Comparison of ENCODE assay signal across 8 cellular contexts in the genomic region with DNA sequence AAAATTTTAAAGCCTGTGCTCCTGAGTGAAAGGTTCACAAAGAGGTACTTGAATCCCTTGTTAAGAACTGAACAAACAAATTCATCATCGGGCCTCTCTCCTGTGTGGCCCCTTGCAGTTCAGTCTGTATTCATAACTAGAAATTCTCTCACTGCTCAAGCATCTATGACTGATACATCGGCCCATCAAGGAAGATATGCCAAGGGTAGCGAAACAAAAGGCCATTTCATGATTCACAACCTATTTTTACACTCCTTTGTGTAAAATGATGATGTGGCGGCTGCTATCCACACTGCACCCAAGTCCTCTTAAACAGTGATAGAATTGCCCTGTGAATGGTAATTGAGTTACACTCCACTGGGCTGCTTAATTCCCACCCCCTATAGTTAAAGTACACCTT.
A peak's percentile ranks its signal among the peaks of the same experiment; 100 is the strongest.
DNase-seq lines count a peak whose midpoint lies in the region; ATAC-seq, FAIRE-seq and TF ChIP-seq lines count a peak whose summit lies in the region.

No MANE protein-coding gene starts in this region.

- TF ChIP-seq CTCF in A549 (IDR thresholded peaks at IDR 0.05) (no peak; the same call in 2 of the 3 replicates), HEK293 (tag by site-specific recombination; IDR thresholded peaks at IDR 0.05) (no peak), Panc1 (IDR thresholded peaks at IDR 0.05) (no peak), GM13977 (IDR thresholded peaks at IDR 0.05; ENCODE audit: extremely low read depth, insufficient read depth, missing control alignments) (no peak)
- TF ChIP-seq CTCF in CD8-positive, alpha-beta T cell (IDR thresholded peaks at IDR 0.05), result no peak

- H3K9me3 Mint-ChIP-seq in CD8-positive, alpha-beta T cell, result no peaks in the 10 kb centered on the region

- in situ Hi-C loops in Panc1 (cut with HindIII; ENCODE audit: low pct_unique_long_range_greater_than_20kb, low sequenced_read_pairs) (no loop called here), GM13977 (cut with MboI; ENCODE audit: low pct_unique_long_range_greater_than_20kb, low sequenced_read_pairs, unreplicated experiment) (no loop called here)

- ATAC-seq in A549 (peak; percentile 97), Panc1 (peak; percentile 72; the same call in 1 of the 2 replicates), left cardiac atrium (peak; percentile 79 to 89), HG02852 (IDR thresholded peaks at IDR 0.05; ENCODE audit: unreplicated experiment) (no peak)
- no peak for ATAC-seq in CD8-positive, alpha-beta T cell

- H3K4me1 Mint-ChIP-seq in CD8-positive, alpha-beta T cell (ENCODE audit: low read depth), result no peaks in the 10 kb centered on the region

- CTCF ChIA-PET in A549 (lab: Yijun Ruan, JAX) (interaction anchor here (0.6 to 5.5 kb wide), 5 partner anchors 11 to 297 kb away, joined by 3 to 28 read pairs (median 4); no protein-coding TSS in a partner anchor), HEK293 (lab: Yijun Ruan, JAX) (interaction anchor here (1.6 kb wide), 1 partner anchor 30 kb away, joined by 4 read pairs; no protein-coding TSS in a partner anchor), Panc1 (lab: Charles Lee) (interaction anchor here (0.6 kb wide), 1 partner anchor 381 kb away, joined by 3 read pairs; no protein-coding TSS in a partner anchor)
- CTCF ChIA-PET in CD8-positive, alpha-beta T cell (lab: Charles Lee), result no interaction called here

- TF ChIP-seq RAD21 in A549 (conservative IDR thresholded peaks at IDR 0.05 in 1 of 2, IDR thresholded peaks at IDR 0.05 in 1 of 2), result no peak

- H3K27me3 ChIP-seq in Panc1 (ENCODE audit: control insufficient read depth, insufficient read depth, low read length), result no peaks in the 10 kb centered on the region
- no peaks in the 10 kb centered on the region for H3K27me3 ChIP-seq in CD8-positive, alpha-beta T cell (ENCODE audit: insufficient read depth, low read length)

- H3K4me3 Mint-ChIP-seq in CD8-positive, alpha-beta T cell, result no peak overlapping the region

- WGBS in A549 (ENCODE audit: missing lambda C conversion rate), result 7% methylated on average over 4 of the region's 4 CpGs

- H3K4me1 ChIP-seq in A549, result peaks cover 46% of the 10 kb centered on the region
- peaks cover 16% of the 10 kb centered on the region for H3K4me1 ChIP-seq in HEK293 (ENCODE audit: control insufficient read depth, insufficient read depth, low read length)
- H3K4me1 ChIP-seq in Panc1 (ENCODE audit: control insufficient read depth, insufficient read depth, low read length), result no peaks in the 10 kb centered on the region; the same call in 1 of the 2 replicates
- H3K4me1 ChIP-seq in CD8-positive, alpha-beta T cell (ENCODE audit: insufficient read depth, low read length), result no peaks in the 10 kb centered on the region

- intact Hi-C loops in Panc1 (cut with micrococcal nuclease; ENCODE audit: unreplicated experiment), result no loop called here
- intact Hi-C loops in left cardiac atrium (cut with DNase I), result no loop called here
- intact Hi-C loops in CD8-positive, alpha-beta T cell (cut with DNase I, micrococcal nuclease), result no loop called here

- H3K27ac ChIP-seq in A549 (peak overlapping the region; percentile 48 to 62), HEK293 (ENCODE audit: extremely low read depth, low read depth, low read length) (0 out of 2 replicates have a peak overlapping the region, but pooled peaks have one; percentile 11), Panc1 (ENCODE audit: low read length) (no peak overlapping the region)
- H3K27ac ChIP-seq in CD8-positive, alpha-beta T cell (ENCODE audit: low read depth, low read length), result no peak overlapping the region

- H3K27me3 Mint-ChIP-seq in CD8-positive, alpha-beta T cell (ENCODE audit: low read depth), result no peaks in the 10 kb centered on the region

- H3K4me3 ChIP-seq in A549 (no peak overlapping the region), HEK293 (ENCODE audit: low read depth, low read length) (no peak overlapping the region), Panc1 (ENCODE audit: low read depth in 2 of 2, low read length in 2 of 2) (no peak overlapping the region)
- no peak overlapping the region for H3K4me3 ChIP-seq in CD8-positive, alpha-beta T cell (ENCODE audit: low read depth, low read length)

- no peak; a peak in 1 of 5 replicates for TF ChIP-seq EP300 in A549 (IDR thresholded peaks at IDR 0.05)

- peak; percentile 48 to 86 for DNase-seq in A549 (ENCODE audit: low read depth in 1 of 2, low spot score in 1 of 2)
- DNase-seq in Panc1 (ENCODE audit: low read depth, low spot score), result peak; percentile 70
- DNase-seq in left cardiac atrium, result no peak
- no peak for DNase-seq in activated CD4-positive, CD25-positive, alpha-beta regulatory T cell treated with anti-CD3 and anti-CD28 coated beads, Interleukin-2, amount 50 U/mL, for 72 hours
- DNase-seq in CD8-positive, alpha-beta T cell, result no peak
- no peak for DNase-seq in GM13977 (ENCODE audit: low spot score)

- H3K4me2 ChIP-seq in A549, result peak overlapping the region; percentile 61

- BruUV-seq in Panc1 (replicated peaks; lab: Mats Ljungman, UMichigan), result no TSS peak

- H3K9me3 ChIP-seq in A549 (no peaks in the 10 kb centered on the region), HEK293 (ENCODE audit: control insufficient read depth, insufficient read depth, low read depth, low read length) (no peaks in the 10 kb centered on the region), Panc1 (ENCODE audit: control insufficient read depth, insufficient read depth, low read depth, low read length) (no peaks in the 10 kb centered on the region)
- no peaks in the 10 kb centered on the region for H3K9me3 ChIP-seq in CD8-positive, alpha-beta T cell (ENCODE audit: low read length)

- no peak for TF ChIP-seq POLR2A in A549 (IDR thresholded peaks at IDR 0.05; ENCODE audit: low read length)

- FAIRE-seq in A549 (lab: Jason Lieb, UNC), result peak; percentile 36

- POLR2A ChIA-PET in A549 (lab: Yijun Ruan, JAX), result interaction anchor here (0.7 kb wide), 1 partner anchor 10 kb away, joined by 7 read pairs; no protein-coding TSS in a partner anchor
- POLR2A ChIA-PET in HEK293 (lab: Yijun Ruan, JAX), result no interaction called here
- POLR2A ChIA-PET in Panc1 (lab: Charles Lee), result no interaction called here
- POLR2A ChIA-PET in CD8-positive, alpha-beta T cell (lab: Charles Lee), result no interaction called here

- H3K36me3 Mint-ChIP-seq in CD8-positive, alpha-beta T cell, result peaks cover 11% of the 10 kb centered on the region

- H3K36me3 ChIP-seq in HEK293 (ENCODE audit: control insufficient read depth in 2 of 2, insufficient read depth in 1 of 2, low read length in 2 of 2), result no peaks in the 10 kb centered on the region
- no peaks in the 10 kb centered on the region for H3K36me3 ChIP-seq in Panc1 (ENCODE audit: control insufficient read depth, insufficient read depth, low read length)
- no peaks in the 10 kb centered on the region for H3K36me3 ChIP-seq in CD8-positive, alpha-beta T cell (ENCODE audit: insufficient read depth, low read length)

- H3K27ac Mint-ChIP-seq in CD8-positive, alpha-beta T cell, result no peak overlapping the region

TF ChIP-seq in A549, 52 proteins besides CTCF, POLR2A, EP300 and RAD21 (continues in another document):
- TF ChIP-seq, protein P1, sequence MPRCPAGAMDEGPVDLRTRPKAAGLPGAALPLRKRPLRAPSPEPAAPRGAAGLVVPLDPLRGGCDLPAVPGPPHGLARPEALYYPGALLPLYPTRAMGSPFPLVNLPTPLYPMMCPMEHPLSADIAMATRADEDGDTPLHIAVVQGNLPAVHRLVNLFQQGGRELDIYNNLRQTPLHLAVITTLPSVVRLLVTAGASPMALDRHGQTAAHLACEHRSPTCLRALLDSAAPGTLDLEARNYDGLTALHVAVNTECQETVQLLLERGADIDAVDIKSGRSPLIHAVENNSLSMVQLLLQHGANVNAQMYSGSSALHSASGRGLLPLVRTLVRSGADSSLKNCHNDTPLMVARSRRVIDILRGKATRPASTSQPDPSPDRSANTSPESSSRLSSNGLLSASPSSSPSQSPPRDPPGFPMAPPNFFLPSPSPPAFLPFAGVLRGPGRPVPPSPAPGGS (IDR thresholded peaks at IDR 0.05), result 0 out of 3 replicates have a peak, but pooled peaks have one; percentile 37
- TF ChIP-seq NR3C1 (IDR thresholded peaks at IDR 0.05), result no peak
- TF ChIP-seq, protein P2, sequence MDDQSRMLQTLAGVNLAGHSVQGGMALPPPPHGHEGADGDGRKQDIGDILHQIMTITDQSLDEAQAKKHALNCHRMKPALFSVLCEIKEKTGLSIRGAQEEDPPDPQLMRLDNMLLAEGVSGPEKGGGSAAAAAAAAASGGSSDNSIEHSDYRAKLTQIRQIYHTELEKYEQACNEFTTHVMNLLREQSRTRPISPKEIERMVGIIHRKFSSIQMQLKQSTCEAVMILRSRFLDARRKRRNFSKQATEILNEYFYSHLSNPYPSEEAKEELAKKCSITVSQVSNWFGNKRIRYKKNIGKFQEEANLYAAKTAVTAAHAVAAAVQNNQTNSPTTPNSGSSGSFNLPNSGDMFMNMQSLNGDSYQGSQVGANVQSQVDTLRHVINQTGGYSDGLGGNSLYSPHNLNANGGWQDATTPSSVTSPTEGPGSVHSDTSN (IDR thresholded peaks at IDR 0.05), result no peak
- no peak for TF ChIP-seq HOXA7 (CRISPR knock-in tag; IDR thresholded peaks at IDR 0.05)

TF ChIP-seq in HEK293, 187 proteins besides CTCF, POLR2A, EP300 and RAD21 (continues in another document):
- TF ChIP-seq ZBTB20 (tag by site-specific recombination; IDR thresholded peaks at IDR 0.05) (0 out of 2 replicates have a peak, but pooled peaks have one; percentile 24), ZNF544 (tag by site-specific recombination; IDR thresholded peaks at IDR 0.05) (no peak), ZNF629 (tag by site-specific recombination; IDR thresholded peaks at IDR 0.05) (peak; percentile 50; the same call in 1 of the 2 replicates), ZEB2 (tag by site-specific recombination; IDR thresholded peaks at IDR 0.05) (no peak), ZNF600 (tag by site-specific recombination; IDR thresholded peaks at IDR 0.05) (peak; percentile 83), GLIS1 (tag by site-specific recombination; IDR thresholded peaks at IDR 0.05) (peak; percentile 69), ZNF184 (tag by site-specific recombination; IDR thresholded peaks at IDR 0.05) (peak; percentile 54; the same call in 1 of the 2 replicates), ZBTB17 (tag by site-specific recombination; IDR thresholded peaks at IDR 0.05) (peak; percentile 15; the same call in 1 of the 2 replicates)
- TF ChIP-seq, protein P3, sequence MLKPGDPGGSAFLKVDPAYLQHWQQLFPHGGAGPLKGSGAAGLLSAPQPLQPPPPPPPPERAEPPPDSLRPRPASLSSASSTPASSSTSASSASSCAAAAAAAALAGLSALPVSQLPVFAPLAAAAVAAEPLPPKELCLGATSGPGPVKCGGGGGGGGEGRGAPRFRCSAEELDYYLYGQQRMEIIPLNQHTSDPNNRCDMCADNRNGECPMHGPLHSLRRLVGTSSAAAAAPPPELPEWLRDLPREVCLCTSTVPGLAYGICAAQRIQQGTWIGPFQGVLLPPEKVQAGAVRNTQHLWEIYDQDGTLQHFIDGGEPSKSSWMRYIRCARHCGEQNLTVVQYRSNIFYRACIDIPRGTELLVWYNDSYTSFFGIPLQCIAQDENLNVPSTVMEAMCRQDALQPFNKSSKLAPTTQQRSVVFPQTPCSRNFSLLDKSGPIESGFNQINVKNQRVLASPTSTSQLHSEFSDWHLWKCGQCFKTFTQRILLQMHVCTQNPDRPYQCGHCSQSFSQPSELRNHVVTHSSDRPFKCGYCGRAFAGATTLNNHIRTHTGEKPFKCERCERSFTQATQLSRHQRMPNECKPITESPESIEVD (tag by site-specific recombination; IDR thresholded peaks at IDR 0.05), result peak; percentile 64

Comparison
In these comparisons a context has a peak if more than half of its experiments do, and no peak if none do; other contexts are left out.
1. ATAC-seq: peak in A549 (2 of 2), Panc1 (single experiment) and left cardiac atrium (2 of 2); none in CD8-positive, alpha-beta T cell (single experiment) and HG02852 (single experiment).
2. DNase-seq: peak in A549 (2 of 2) and Panc1 (single experiment); none in left cardiac atrium (single experiment), activated CD4-positive, CD25-positive, alpha-beta regulatory T cell treated with anti-CD3 and anti-CD28 coated beads, Interleukin-2, amount 50 U/mL, for 72 hours (single experiment), CD8-positive, alpha-beta T cell (0 of 7) and GM13977 (single experiment).
3. H3K27ac ChIP-seq: peak in A549 (2 of 2) and HEK293 (single experiment); none in Panc1 (single experiment) and CD8-positive, alpha-beta T cell (single experiment).